ENCODE assay signal across 16 cellular contexts in the genomic region with DNA sequence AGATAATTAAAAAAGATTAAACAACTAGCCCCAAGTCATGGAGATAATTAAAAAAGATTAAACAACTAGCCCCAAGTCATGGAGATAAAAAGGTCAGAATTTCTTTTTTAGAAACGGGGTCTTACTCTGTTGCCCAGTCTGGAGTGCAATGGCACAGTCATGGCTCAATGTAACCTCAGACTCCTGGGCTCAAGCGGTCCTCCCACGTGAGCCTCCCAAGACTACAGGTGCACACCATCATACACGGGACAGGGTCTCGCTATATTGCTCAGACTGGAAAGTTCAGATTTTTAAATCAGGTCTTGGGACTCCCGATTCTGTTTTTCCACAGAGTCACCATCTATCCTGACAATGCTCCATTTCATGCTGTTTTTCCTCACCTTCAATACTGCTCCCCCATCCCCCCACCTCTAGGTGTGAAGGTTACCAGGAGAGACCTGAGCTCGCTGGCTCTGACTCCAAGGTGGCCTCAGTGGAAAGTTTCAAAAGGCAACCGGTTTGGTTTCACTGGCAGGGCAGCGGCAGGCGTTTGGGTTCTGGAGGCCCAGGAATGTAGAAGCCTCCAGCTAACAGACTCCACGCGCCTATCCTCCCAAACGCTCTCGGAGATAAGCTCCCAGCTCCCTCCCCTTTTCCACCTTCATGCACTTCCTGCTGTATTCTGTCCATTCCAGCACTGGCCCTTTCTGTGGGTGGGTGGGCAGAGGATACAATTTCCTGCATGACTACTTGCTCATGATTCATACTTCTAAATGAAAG. TPM values are rescaled to one million over a fixed set of nuclear protein-coding genes. Genes with fewer than 3 reads are reported as not detected.
A peak's percentile ranks its signal among the peaks of the same experiment; 100 is the strongest.
DNase-seq lines count a peak whose midpoint lies in the region; ATAC-seq, FAIRE-seq and TF ChIP-seq lines count a peak whose summit lies in the region.
"Had no signal": no experiment of that assay in that cellular context is flagged by ENCODE, and none has a peak within 500 bp of the region (broad histone marks: within the 10 kb centered on the region; RNA-seq: fewer than 3 reads in every experiment).

No MANE protein-coding gene starts in this region.

- intact Hi-C loops in Right ventricle myocardium inferior (cut with DNase I) (no loop called here), left cardiac atrium (cut with DNase I) (no loop called here), left colon (cut with DNase I, micrococcal nuclease) (no loop called here)

- peak overlapping the region; percentile 67 for H3K27ac ChIP-seq in mesodermal cell (ENCODE audit: low read depth, low read length, severe bottlenecking)
- H3K27ac ChIP-seq in tibial nerve = peak overlapping the region; percentile 25 to 99 (median 70)

- 68 to 83% methylated on average over 8 to 10 of the region's 14 CpGs for WGBS in mesodermal cell (ENCODE audit: insufficient coverage in 2 of 2), 2 experiments
- 68 to 71% methylated on average over 14 of the region's 14 CpGs for WGBS in tibial nerve, 2 donors

- H3K36me3 ChIP-seq in bronchial epithelial cell (ENCODE audit: control insufficient read depth, insufficient read depth, low read length) = no peaks in the 10 kb centered on the region
- peaks cover under 1% of the 10 kb centered on the region for H3K36me3 ChIP-seq in mesodermal cell (ENCODE audit: control insufficient read depth, insufficient read depth, low read length)
- no peaks in the 10 kb centered on the region for H3K36me3 ChIP-seq in tibial nerve
- H3K36me3 ChIP-seq: vagina had no signal

- DNase-seq in Right ventricle myocardium inferior (ENCODE audit: missing footprints) (peak; percentile 53), left cardiac atrium (no peak), bronchial epithelial cell (ENCODE audit: low read depth) (peak; percentile 72), tibial nerve (ENCODE audit: low spot score in 2 of 2) (no peak), left colon (no peak), HuH-7.5 (ENCODE audit: low spot score) (no peak)
- DNase-seq: ACHN, activated gamma-delta T cell, DMS79 treated with DMSO at 0.1 percent for 48 hours, NCI-H1105, small intestine, T-helper 9 cell had no signal

- no peak overlapping the region for H3K4me3 ChIP-seq in bronchial epithelial cell (ENCODE audit: low read depth, low read length)
- H3K4me3 ChIP-seq in mesodermal cell (ENCODE audit: extremely low read depth, insufficient read depth, low read length, poor library complexity, severe bottlenecking) = peak overlapping the region; percentile 2
- no peak overlapping the region for H3K4me3 ChIP-seq in tibial nerve
- H3K4me3 ChIP-seq: vagina had no signal

- no peak for TF ChIP-seq POLR2A in tibial nerve (IDR thresholded peaks at IDR 0.05)

- no peak for ATAC-seq in Right ventricle myocardium inferior
- no peak for ATAC-seq in left cardiac atrium
- no peak for ATAC-seq in left colon
- ATAC-seq in GM18873 (IDR thresholded peaks at IDR 0.05; ENCODE audit: low FRiP score, unreplicated experiment) = no peak

- H3K4me1 ChIP-seq in mesodermal cell (ENCODE audit: control insufficient read depth, insufficient read depth, low read length, poor library complexity, severe bottlenecking) (peaks cover 51% of the 10 kb centered on the region), tibial nerve (peaks cover 0 to 74% (median 44%) of the 10 kb centered on the region in 4 donors)

- H3K27me3 ChIP-seq in bronchial epithelial cell (ENCODE audit: control insufficient read depth, insufficient read depth, low read length) (no peaks in the 10 kb centered on the region), tibial nerve (no peaks in the 10 kb centered on the region)
- H3K27me3 ChIP-seq: vagina had no signal

- FAIRE-seq in bronchial epithelial cell (lab: Jason Lieb, UNC) = no peak
- FAIRE-seq: RCC 7860, small intestine had no signal

- TF ChIP-seq CTCF in bronchial epithelial cell (IDR thresholded peaks at IDR 0.05; ENCODE audit: insufficient read depth, low read length, severe bottlenecking) = no peak
- TF ChIP-seq CTCF in tibial nerve (IDR thresholded peaks at IDR 0.05) = no peak

- no peak for TF ChIP-seq EP300 in tibial nerve (IDR thresholded peaks at IDR 0.05)

- H3K9me3 ChIP-seq in mesodermal cell (ENCODE audit: control insufficient read depth, low read length) (no peaks in the 10 kb centered on the region), tibial nerve (no peaks in the 10 kb centered on the region)
- H3K9me3 ChIP-seq: vagina had no signal

RNA-seq across cellular contexts. Expression of gene SEMA4C, which starts 2.9 kb away (rescaled TPM):
- 22.7 TPM for total RNA-seq in Right ventricle myocardium inferior
- 10 to 100 TPM; 22.1 to 24.8 TPM for total RNA-seq in left cardiac atrium
- total RNA-seq in bronchial epithelial cell = 7.8 and 8.2 TPM in 2 replicates
- polyA plus RNA-seq in mesodermal cell (2013, experiment 1 of 2) = 113 TPM
- 80.1 TPM for polyA plus RNA-seq in mesodermal cell (2013, experiment 2 of 2)
- 100 to 1,000 TPM; 120 to 181 (median 147) TPM for total RNA-seq in tibial nerve
- total RNA-seq in left colon = 10 to 100 TPM; 13.2 to 17.5 TPM

RNA-seq across cellular contexts. Expression of gene ANKRD39, which starts 15.0 kb away (rescaled TPM):
- total RNA-seq in Right ventricle myocardium inferior (17.4 TPM), left cardiac atrium (10 to 100 TPM; 11.9 to 12.4 TPM), bronchial epithelial cell (5.8 and 8.2 TPM in 2 replicates), tibial nerve (10 to 100 TPM; 13.8 to 23.7 (median 19.5) TPM), left colon (10 to 100 TPM in 1 of 2 donors, 1 to 10 TPM in 1; 9.5 to 11.7 TPM)
- polyA plus RNA-seq in mesodermal cell (2013, experiment 1 of 2) = 11.3 TPM
- polyA plus RNA-seq in mesodermal cell (2013, experiment 2 of 2) = 10.2 TPM

RNA-seq across cellular contexts. Expression of gene ANKRD23, which starts 28.9 kb away (rescaled TPM):
- total RNA-seq in Right ventricle myocardium inferior (12.7 TPM), left cardiac atrium (10 to 100 TPM; 18.4 to 24.7 TPM), bronchial epithelial cell (0.79 and 1.2 TPM in 2 replicates), tibial nerve (10 to 100 TPM in 2 of 4 donors, 1 to 10 TPM in 2; 6.1 to 23.1 (median 11.2) TPM), left colon (1 to 10 TPM; 3.7 to 4.3 TPM)
- polyA plus RNA-seq in mesodermal cell (2013, experiment 1 of 2) = 2.4 TPM
- 1.4 TPM for polyA plus RNA-seq in mesodermal cell (2013, experiment 2 of 2)

RNA-seq across cellular contexts. Expression of gene CNNM3, which starts 56.7 kb away (rescaled TPM):
- total RNA-seq in Right ventricle myocardium inferior (13.3 TPM), left cardiac atrium (10 to 100 TPM in 1 of 2 donors, 1 to 10 TPM in 1; 9.6 to 10.3 TPM), bronchial epithelial cell (5.9 and 6.1 TPM in 2 replicates), tibial nerve (10 to 100 TPM; 21.8 to 27.8 (median 22.9) TPM), left colon (10 to 100 TPM; 25.4 to 25.8 TPM)
- polyA plus RNA-seq in mesodermal cell (2013, experiment 1 of 2) = 10.5 TPM
- polyA plus RNA-seq in mesodermal cell (2013, experiment 2 of 2) = 8.6 TPM

Comparison
In these comparisons a context has a peak if more than half of its experiments do, and no peak if none do; other contexts are left out.
1. DNase-seq: peak in Right ventricle myocardium inferior (single experiment) and bronchial epithelial cell (single experiment); none in left cardiac atrium (single experiment), tibial nerve (0 of 2), left colon (0 of 2) and HuH-7.5 (single experiment).